Comparison of ENCODE assay signal across 8 cellular contexts in genomic region chr5:176620333-176620981, GRCh38. TPM values are rescaled to one million over a fixed set of nuclear protein-coding genes. Genes with fewer than 3 reads are reported as not detected.
DNase-seq lines count a peak whose midpoint lies in the region; ATAC-seq and TF ChIP-seq lines count a peak whose summit lies in the region.

No MANE protein-coding gene starts in this region.

- peak; percentile 5 for DNase-seq in CMK (ENCODE audit: low read depth)
- DNase-seq in LHCN-M2 (ENCODE audit: low read depth): peak; percentile 72
- DNase-seq in H4 (ENCODE audit: low spot score): no peak
- no peak for DNase-seq in NCI-H2196 (lab: John Stamatoyannopoulos, UW; ENCODE audit: unreplicated experiment)
- DNase-seq in RPMI8226: no peak

- no peak for TF ChIP-seq CTCF in nephron (IDR thresholded peaks at IDR 0.05; ENCODE audit: unreplicated experiment in 3 of 3)

- peak overlapping the region; percentile 47 for H3K27ac ChIP-seq in cingulate gyrus (ENCODE audit: low read depth, low read length)

- ATAC-seq in activated CD4-positive, CD25-positive, alpha-beta regulatory T cell treated with anti-CD3 and anti-CD28 coated beads, Interleukin-2, amount 50 U/mL, for 24 hours: no peak

- H3K27ac Mint-ChIP-seq in nephron: no peak overlapping the region

- H3K4me1 Mint-ChIP-seq in nephron: no peaks in the 10 kb centered on the region

- peak overlapping the region; percentile 23 to 51 (median 39) for H3K4me3 Mint-ChIP-seq in nephron

- H3K27me3 Mint-ChIP-seq in nephron (ENCODE audit: low read depth): peaks cover 99% of the 10 kb centered on the region

- no peaks in the 10 kb centered on the region for H3K36me3 Mint-ChIP-seq in nephron (ENCODE audit: low read depth)

- H3K9me3 Mint-ChIP-seq in nephron: no peaks in the 10 kb centered on the region

RNA-seq across cellular contexts. Expression of gene SNCB, which starts 9.9 kb away (rescaled TPM):
- total RNA-seq in LHCN-M2 (2014; rRNA removed): 0.83 and 2.0 TPM in 2 replicates
- 0.50 TPM for polyA plus RNA-seq in LHCN-M2 (2012)
- total RNA-seq in H4 (2014; rRNA removed; shearing (Covaris generic)): 0.48 TPM in 1 of 2 replicates, not detected in the other

RNA-seq across cellular contexts. Expression of gene EIF4E1B, which starts 10.0 kb away (rescaled TPM):
- total RNA-seq in LHCN-M2 (2014; rRNA removed): not detected in 2 replicates
- not detected for polyA plus RNA-seq in LHCN-M2 (2012)
- not detected in 2 replicates for total RNA-seq in H4 (2014; rRNA removed; shearing (Covaris generic))

RNA-seq across cellular contexts. Expression of gene GPRIN1, which starts 10.5 kb away (rescaled TPM):
- total RNA-seq in LHCN-M2 (2014; rRNA removed): 11.7 and 16.2 TPM in 2 replicates
- polyA plus RNA-seq in LHCN-M2 (2012): 5.6 TPM
- total RNA-seq in H4 (2014; rRNA removed; shearing (Covaris generic)): 11.7 and 14.0 TPM in 2 replicates

RNA-seq across cellular contexts. Expression of gene TSPAN17, which starts 26.8 kb away (rescaled TPM):
- 49.7 and 50.8 TPM in 2 replicates for total RNA-seq in LHCN-M2 (2014; rRNA removed)
- polyA plus RNA-seq in LHCN-M2 (2012): 61.2 TPM
- 48.0 and 49.6 TPM in 2 replicates for total RNA-seq in H4 (2014; rRNA removed; shearing (Covaris generic))

Comparison
In these comparisons a context has a peak if more than half of its experiments do, and no peak if none do; other contexts are left out.
1. DNase-seq: peak in CMK (single experiment) and LHCN-M2 (single experiment); none in H4 (single experiment), NCI-H2196 (single experiment) and RPMI8226 (single experiment).